ENCODE assay signal across 20 cellular contexts in genomic region chrX:131067846-131068745, GRCh38. TPM values are rescaled to one million over a fixed set of nuclear protein-coding genes. Genes with fewer than 3 reads are reported as not detected.
DNase-seq lines count a peak whose midpoint lies in the region; ATAC-seq and TF ChIP-seq lines count a peak whose summit lies in the region.
"Had no signal": no experiment of that assay in that cellular context is flagged by ENCODE, and none has a peak within 500 bp of the region (broad histone marks: within the 10 kb centered on the region; RNA-seq: fewer than 3 reads in every experiment).

No MANE protein-coding gene starts in this region.

- no peak overlapping the region for H3K14ac ChIP-seq in neuronal stem cell (ENCODE audit: low read length)

- no peak for TF ChIP-seq CTCF in hepatocyte (IDR thresholded peaks at IDR 0.05; ENCODE audit: poor library complexity)

- peak overlapping the region; percentile 68 for H3K4me3 ChIP-seq in HUES6 (ENCODE audit: low read depth, low read length)
- no peak overlapping the region for H3K4me3 ChIP-seq in hepatocyte
- peak overlapping the region; percentile 39 to 77 for H3K4me3 ChIP-seq in neuronal stem cell (ENCODE audit: low read length in 2 of 2)
- H3K4me3 ChIP-seq: adrenal gland, K562 had no signal

- no peak overlapping the region for H3K23ac ChIP-seq in neuronal stem cell (ENCODE audit: low read depth, low read length, poor library complexity)

- no peaks in the 10 kb centered on the region for H3K9me2 ChIP-seq in hepatocyte (replicated peaks; ENCODE audit: insufficient read depth)

- H3K9ac ChIP-seq in HUES6 (ENCODE audit: low read length) (peak overlapping the region; percentile 57), neuronal stem cell (ENCODE audit: low read depth, low read length, poor library complexity) (peak overlapping the region; percentile 21)

- no peak overlapping the region for H4K8ac ChIP-seq in neuronal stem cell (ENCODE audit: low read depth, low read length)

- no peak overlapping the region for H2AK5ac ChIP-seq in neuronal stem cell (ENCODE audit: low read depth, low read length)

- 60% methylated on average over 28 of the region's 41 CpGs for WGBS in hepatocyte (ENCODE audit: low lambda C conversion rate, missing lambda C conversion rate)
- no CpG with 5 or more reads among the region's 41 CpGs for WGBS in neuronal stem cell (ENCODE audit: extremely low coverage in 2 of 2, insufficient read length in 2 of 2, insufficient replicate concordance in 1 of 2), 2 donors

- H3K27me3 ChIP-seq in HUES6 (ENCODE audit: control insufficient read depth, insufficient read depth, low read length) (peaks cover 91% of the 10 kb centered on the region), hepatocyte (peaks cover 52% of the 10 kb centered on the region), neuronal stem cell (ENCODE audit: control insufficient read depth in 3 of 3, insufficient read depth in 3 of 3, low read depth in 1 of 3, low read length in 3 of 3) (peaks cover 0 to 77% (median 26%) of the 10 kb centered on the region in 3 experiments)
- H3K27me3 ChIP-seq: testis had no signal

- H3K27ac ChIP-seq in HUES6 (ENCODE audit: low read depth, low read length) (no peak overlapping the region), hepatocyte (no peak overlapping the region), neuronal stem cell (replicated peaks; ENCODE audit: low read length) (no peak overlapping the region)
- H3K27ac ChIP-seq: adrenal gland, dorsolateral prefrontal cortex, testis had no signal

- H2BK15ac ChIP-seq in neuronal stem cell (ENCODE audit: low read length): no peak overlapping the region

- no peaks in the 10 kb centered on the region for H4K20me1 ChIP-seq in hepatocyte (ENCODE audit: insufficient read depth, poor library complexity, severe bottlenecking)

- DNase-seq in NCI-H748 (lab: John Stamatoyannopoulos, UW; ENCODE audit: unreplicated experiment): peak; percentile 34
- no peak for DNase-seq in NCI-H748 treated with DMSO at 0.1 percent for 48 hours (lab: John Stamatoyannopoulos, UW)
- DNase-seq in hepatocyte (ENCODE audit: low spot score): no peak
- no peak for DNase-seq in neuronal stem cell (ENCODE audit: low spot score)
- DNase-seq in NCI-H226: no peak
- no peak for DNase-seq in NCI-H2081 (lab: John Stamatoyannopoulos, UW)
- DNase-seq: DMS79, NCI-H187 treated with DMSO at 0.1 percent for 48 hours, OCI-M1 had no signal

- no peaks in the 10 kb centered on the region for H3K79me2 ChIP-seq in hepatocyte

- no peaks in the 10 kb centered on the region for H3K36me3 ChIP-seq in HUES6 (ENCODE audit: control insufficient read depth, insufficient read depth, low read length)
- no peaks in the 10 kb centered on the region for H3K36me3 ChIP-seq in hepatocyte (replicated peaks; ENCODE audit: insufficient read depth, low read depth)
- H3K36me3 ChIP-seq in neuronal stem cell (replicated peaks in 1 of 2; ENCODE audit: control insufficient read depth in 2 of 2, insufficient read depth in 2 of 2, low read length in 2 of 2): no peaks in the 10 kb centered on the region
- H3K36me3 ChIP-seq: adrenal gland had no signal

- no peak for ATAC-seq in HG03139 (IDR thresholded peaks at IDR 0.05; ENCODE audit: unreplicated experiment)
- ATAC-seq: activated CD4-positive, CD25-positive, alpha-beta regulatory T cell treated with anti-CD3 and anti-CD28 coated beads, Interleukin-2, amount 50 U/mL, for 24 hours; esophagus mucosa had no signal

- no peak overlapping the region for H3K4ac ChIP-seq in neuronal stem cell (ENCODE audit: low read length)

- H3K4me2 ChIP-seq in hepatocyte: peak overlapping the region; percentile 71
- peak overlapping the region; percentile 49 for H3K4me2 ChIP-seq in neuronal stem cell (ENCODE audit: insufficient read depth, low read length, poor library complexity, severe bottlenecking)

- H2BK12ac ChIP-seq in neuronal stem cell (ENCODE audit: low read length): peak overlapping the region; percentile 3

- H2BK5ac ChIP-seq in neuronal stem cell (ENCODE audit: low read length): no peak overlapping the region

- no peaks in the 10 kb centered on the region for H3K79me1 ChIP-seq in neuronal stem cell (ENCODE audit: low read depth, low read length)

- H2AFZ ChIP-seq in hepatocyte (no peak overlapping the region), neuronal stem cell (ENCODE audit: low read length) (peak overlapping the region; percentile 78)

- H4K91ac ChIP-seq in neuronal stem cell (ENCODE audit: low read depth, low read length, poor library complexity): no peak overlapping the region

- no peak overlapping the region for H2BK120ac ChIP-seq in neuronal stem cell (ENCODE audit: low read depth, low read length)

- H3K18ac ChIP-seq in neuronal stem cell (ENCODE audit: low read length): no peak overlapping the region

- H3K9me3 ChIP-seq in HUES6 (ENCODE audit: control insufficient read depth, insufficient read depth, low read depth, low read length): no peaks in the 10 kb centered on the region
- H3K9me3 ChIP-seq in hepatocyte (ENCODE audit: low read depth): no peaks in the 10 kb centered on the region
- H3K9me3 ChIP-seq in neuronal stem cell (replicated peaks in 1 of 2; ENCODE audit: control insufficient read depth in 2 of 2, insufficient read depth in 1 of 2, low read depth in 1 of 2, low read length in 2 of 2): no peaks in the 10 kb centered on the region
- H3K9me3 ChIP-seq: adrenal gland, testis had no signal

- H3K4me1 ChIP-seq in HUES6 (ENCODE audit: control insufficient read depth, insufficient read depth, low read length) (peaks cover 26% of the 10 kb centered on the region; the same call in 1 of the 2 replicates), hepatocyte (ENCODE audit: insufficient read depth) (no peaks in the 10 kb centered on the region), neuronal stem cell (ENCODE audit: control insufficient read depth in 2 of 2, insufficient read depth in 1 of 2, low read depth in 1 of 2, low read length in 2 of 2) (peaks cover 5% of the 10 kb centered on the region in 2 donors)
- H3K4me1 ChIP-seq: adrenal gland, testis had no signal

RNA-seq across cellular contexts. Expression of gene ARHGAP36, which starts 9.9 kb away (rescaled TPM):
- total RNA-seq in hepatocyte: not detected in 2 replicates
- polyA plus RNA-seq in hepatocyte: not detected in 2 replicates
- polyA plus RNA-seq in neuronal stem cell (2013, experiment 1 of 2): 0.03 TPM
- 0.06 TPM for polyA plus RNA-seq in neuronal stem cell (2013, experiment 2 of 2)
- total RNA-seq: CD4-positive, CD25-positive, alpha-beta regulatory T cell; esophagus mucosa; K562; mesothelial cell of epicardium had no signal
- polyA plus RNA-seq: CD4-positive, CD25-positive, alpha-beta regulatory T cell; K562; keratinocyte had no signal
